27 cellular contexts compared by ENCODE assay signal in genomic region chr10:99318475-99318874, GRCh38.
"Had no signal": no experiment of that assay in that cellular context is flagged by ENCODE, and none has a peak within 500 bp of the region (broad histone marks: within the 10 kb centered on the region; RNA-seq: fewer than 3 reads in every experiment).

No MANE protein-coding gene starts in this region.

- H3K9me3 ChIP-seq: stomach, suprapubic skin, testis, thoracic aorta, thyroid gland, tibial artery, tibial nerve, transverse colon, upper lobe of left lung, upper lobe of right lung, uterus, vagina had no signal

- ATAC-seq: stimulated activated effector memory CD8-positive, alpha-beta T cell treated with anti-CD3 and anti-CD28 coated beads, Interleukin-12 subunit alpha, Interleukin-12 subunit beta, amount 100 ng/mL, for 72 hours; stimulated activated memory B cell treated with anti-CD40 and anti-IgM and Interleukin-4, amounts not matched to agents 10 μg/mL and 1 μg/mL and 100 μg/mL, for 72 hours; stimulated activated naive B cell treated with anti-CD40 and anti-IgM and Interleukin-4, amounts not matched to agents 10 μg/mL and 1 μg/mL and 100 μg/mL, for 72 hours; stimulated activated naive CD8-positive, alpha-beta T cell treated with anti-CD3 and anti-CD28 coated beads, Interleukin-15, amount 100 ng/mL, for 72 hours; stimulated activated naive CD8-positive, alpha-beta T cell treated with anti-CD3 and anti-CD28 coated beads, Interleukin-15, Interleukin-2, amounts not matched to agents 100 U/mL and 50 U/mL, for 24 hours; upper lobe of right lung had no signal

- H3K36me3 ChIP-seq: stomach, suprapubic skin, thoracic aorta, thyroid gland, tibial artery, tibial nerve, transverse colon, upper lobe of left lung, upper lobe of right lung, uterus, vagina had no signal

- H3K4me1 ChIP-seq: stomach, suprapubic skin, testis, thyroid gland, tibial artery, tibial nerve, transverse colon, upper lobe of left lung, upper lobe of right lung, uterus, vagina had no signal

- DNase-seq: stimulated activated CD4-positive, alpha-beta T cell treated with anti-CD3 and anti-CD28 coated beads, Interleukin-2, amount 100 ng/mL, for 48 hours; stimulated activated CD4-positive, alpha-beta T cell treated with anti-CD3 and anti-CD28 coated beads, Interleukin-4, amount 100 ng/mL, for 1 hour; stimulated activated CD4-positive, alpha-beta T cell treated with anti-CD3 and anti-CD28 coated beads, Interleukin-4, amount 100 ng/mL, for 24 hours; stimulated activated CD4-positive, alpha-beta T cell treated with anti-CD3 and anti-CD28 coated beads, Interleukin-4, amount 100 ng/mL, for 4 hours; stimulated activated CD8-positive, alpha-beta memory T cell treated with anti-CD3 and anti-CD28 coated beads, Interleukin-4, amount 100 ng/mL, for 48 hours; stimulated activated naive B cell treated with anti-CD40 and anti-IgM and Interleukin-4, amounts not matched to agents 10 μg/mL and 1 μg/mL and 100 μg/mL, for 72 hours; stimulated activated naive CD4-positive, alpha-beta T cell; stimulated activated naive CD4-positive, alpha-beta T cell treated with Interleukin-2 at 50 U/mL for 16 hours; stimulated activated naive CD8-positive, alpha-beta T cell treated with anti-CD3 and anti-CD28 coated beads, Interleukin-15, amount 100 ng/mL, for 72 hours; stimulated activated naive CD8-positive, alpha-beta T cell treated with anti-CD3 and anti-CD28 coated beads, Interleukin-15, Interleukin-2, amounts not matched to agents 100 U/mL and 50 U/mL, for 24 hours; stomach; substantia nigra; testis; thyroid gland; tibial artery; transverse colon; trophoblast cell; upper lobe of left lung; upper lobe of right lung; uterus had no signal

- H3K27me3 ChIP-seq: testis, thyroid gland, tibial nerve, upper lobe of left lung, upper lobe of right lung, uterus, vagina had no signal

- FAIRE-seq: urothelium cell line had no signal

- H3K4me3 ChIP-seq: stomach, suprapubic skin, testis, thoracic aorta, thyroid gland, tibial artery, tibial nerve, transverse colon, upper lobe of left lung, upper lobe of right lung, uterus, vagina had no signal

- H3K27ac ChIP-seq: stomach, suprapubic skin, testis, thoracic aorta, thyroid gland, tibial artery, tibial nerve, transverse colon, upper lobe of left lung, upper lobe of right lung, uterus, vagina had no signal
